In the genomic region with DNA sequence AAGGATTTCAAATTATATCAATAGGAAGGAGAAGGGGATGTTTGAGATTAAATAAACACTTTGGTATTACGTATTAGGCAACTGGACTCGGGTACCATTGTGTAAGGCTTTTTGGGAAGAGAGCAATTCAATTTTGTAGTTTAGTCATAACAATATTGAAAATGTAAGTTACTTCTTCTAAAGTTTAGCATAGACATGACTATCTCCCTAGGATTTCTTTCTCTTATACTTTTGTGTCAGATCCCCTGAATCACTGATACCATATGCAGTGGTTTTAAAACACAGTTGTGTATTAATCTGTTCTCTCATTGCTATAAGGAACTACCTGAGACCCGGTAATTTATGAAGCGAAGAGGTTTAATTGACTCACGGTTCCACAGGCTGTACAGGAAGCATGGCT, we compare ENCODE assay signal across 9 cellular contexts.
DNase-seq lines count a peak whose midpoint lies in the region; ATAC-seq, FAIRE-seq and TF ChIP-seq lines count a peak whose summit lies in the region.
"Had no signal": no experiment of that assay in that cellular context is flagged by ENCODE, and none has a peak within 500 bp of the region (broad histone marks: within the 10 kb centered on the region; RNA-seq: fewer than 3 reads in every experiment).

No MANE protein-coding gene starts in this region.

- H3K79me2 ChIP-seq in HepG2 (ENCODE audit: insufficient read depth, low read length) (no peaks in the 10 kb centered on the region), GM12878 (ENCODE audit: control insufficient read depth, insufficient read depth, low read length) (no peaks in the 10 kb centered on the region)

- H3K4me2 ChIP-seq in HepG2 (ENCODE audit: low read depth, low read length) (no peak overlapping the region), GM12878 (ENCODE audit: control insufficient read depth, insufficient read depth) (no peak overlapping the region)

- H3K4me3 ChIP-seq in right lobe of liver, result no peak overlapping the region
- H3K4me3 ChIP-seq in HepG2 (replicated peaks in 1 of 3; ENCODE audit: insufficient read depth in 1 of 3, low read depth in 2 of 3, low read length in 3 of 3), result no peak overlapping the region
- no peak overlapping the region for H3K4me3 ChIP-seq in GM12878

- TF ChIP-seq RAD21 in HepG2 (CRISPR knock-in tag; IDR thresholded peaks at IDR 0.05), result no peak
- TF ChIP-seq RAD21 in GM12878 (IDR thresholded peaks at IDR 0.05; ENCODE audit: insufficient read depth, low read depth, low read length), result no peak

- CTCF ChIA-PET in HepG2 (lab: Yijun Ruan, JAX; ENCODE audit: low intra/inter-chr PET ratio, low total read pairs), result no interaction called here
- CTCF ChIA-PET in GM12878 (lab: Yijun Ruan, JAX), result no interaction called here

- SMC1A ChIA-PET in GM12878 (lab: Charles Lee; ENCODE audit: uncharacterized antibody, unreplicated experiment), result interaction anchor here (0.6 kb wide), 1 partner anchor 219 kb away, joined by 3 read pairs; no protein-coding TSS in a partner anchor

- H3K36me3 ChIP-seq in right lobe of liver (no peaks in the 10 kb centered on the region), HepG2 (replicated peaks in 1 of 2; ENCODE audit: control insufficient read depth in 1 of 2, insufficient read depth in 2 of 2, low read length in 2 of 2) (no peaks in the 10 kb centered on the region), GM12878 (ENCODE audit: control insufficient read depth in 2 of 2, insufficient read depth in 2 of 2, low read length in 1 of 2) (no peaks in the 10 kb centered on the region)

- H3K9me3 Mint-ChIP-seq in neural crest cell, result peaks cover 18% of the 10 kb centered on the region

- RAD21 ChIA-PET in GM12878 (lab: Charles Lee; ENCODE audit: unreplicated experiment), result interaction anchor here (0.8 kb wide), 1 partner anchor 86 kb away, joined by 3 read pairs; no protein-coding TSS in a partner anchor

- H4K20me1 ChIP-seq in HepG2 (ENCODE audit: insufficient read depth, low read length), result no peaks in the 10 kb centered on the region
- no peaks in the 10 kb centered on the region for H4K20me1 ChIP-seq in GM12878 (ENCODE audit: control insufficient read depth, insufficient read depth)

- H3K27me3 Mint-ChIP-seq in neural crest cell (ENCODE audit: low read depth), result no peaks in the 10 kb centered on the region

- TF ChIP-seq CTCF in right lobe of liver (IDR thresholded peaks at IDR 0.05), result no peak
- TF ChIP-seq CTCF in HepG2 (CRISPR knock-in tag; IDR thresholded peaks at IDR 0.05), result no peak
- TF ChIP-seq CTCF in GM12878 (IDR thresholded peaks at IDR 0.05 in 2 of 3, conservative IDR thresholded peaks at IDR 0.05 in 1 of 3; ENCODE audit: control insufficient read depth in 2 of 3, extremely low read depth in 1 of 3, insufficient read depth in 1 of 3, low read depth in 3 of 3, low read length in 3 of 3), result no peak
- TF ChIP-seq CTCF in neural crest cell (conservative IDR thresholded peaks at IDR 0.05), result no peak

- in situ Hi-C loops in HepG2 (cut with HindIII; ENCODE audit: extremely low pct_ligation_motif_present, low pct_unique_long_range_greater_than_20kb), result no loop called here
- in situ Hi-C loops in GM12878 (cut with MboI), result no loop called here

- H3K4me3 Mint-ChIP-seq in neural crest cell, result no peak overlapping the region

- H3K27ac ChIP-seq in right lobe of liver (peak overlapping the region in 2 of 3 donors; percentile 20 to 39), HepG2 (ENCODE audit: extremely low read length, insufficient read depth, low read length) (no peak overlapping the region), GM12878 (ENCODE audit: control insufficient read depth, insufficient read depth) (no peak overlapping the region)

- H2AFZ ChIP-seq in HepG2 (ENCODE audit: low read length) (no peak overlapping the region), GM12878 (ENCODE audit: control insufficient read depth, low read depth, low read length) (no peak overlapping the region; the same call in none of the 2 replicates)

- H3K27me3 ChIP-seq in right lobe of liver (no peaks in the 10 kb centered on the region), HepG2 (ENCODE audit: control insufficient read depth in 1 of 2, insufficient read depth in 2 of 2, low read length in 2 of 2) (no peaks in the 10 kb centered on the region), GM12878 (replicated peaks in 1 of 2; ENCODE audit: control insufficient read depth in 2 of 2, insufficient read depth in 2 of 2, low read length in 1 of 2) (no peaks in the 10 kb centered on the region)

- peaks cover 0 to 5% (median 0%) of the 10 kb centered on the region in 4 donors for H3K4me1 ChIP-seq in right lobe of liver
- no peaks in the 10 kb centered on the region for H3K4me1 ChIP-seq in HepG2 (ENCODE audit: insufficient read depth, low read length)
- peaks cover 8% of the 10 kb centered on the region for H3K4me1 ChIP-seq in GM12878 (ENCODE audit: control insufficient read depth, insufficient read depth, low read length)

- no peak overlapping the region for H3K9ac ChIP-seq in HepG2 (ENCODE audit: insufficient read depth, low read depth, low read length)
- H3K9ac ChIP-seq in GM12878 (ENCODE audit: control insufficient read depth, insufficient read depth, low read length), result no peak overlapping the region

- BruUV-seq in HepG2 (replicated peaks; lab: Mats Ljungman, UMichigan) (no TSS peak), GM12878 (replicated peaks; lab: Mats Ljungman, UMichigan) (no TSS peak)

- peak overlapping the region; percentile 94 for H3K27ac Mint-ChIP-seq in neural crest cell (ENCODE audit: unreplicated experiment)

- FAIRE-seq in HepG2 (lab: Jason Lieb, UNC) (no peak), GM12878 (lab: Jason Lieb, UNC) (no peak)

- no peaks in the 10 kb centered on the region for H3K9me3 ChIP-seq in right lobe of liver
- no peaks in the 10 kb centered on the region for H3K9me3 ChIP-seq in HepG2 (ENCODE audit: low read length)
- peaks cover 2% of the 10 kb centered on the region; the same call in 1 of the 3 replicates for H3K9me3 ChIP-seq in GM12878 (replicated peaks; ENCODE audit: control insufficient read depth, insufficient read depth, low read length)

- H3K4me1 Mint-ChIP-seq in neural crest cell, result peaks cover 36% of the 10 kb centered on the region

- TF ChIP-seq EP300 in HepG2 (IDR thresholded peaks at IDR 0.05; ENCODE audit: low read depth in 2 of 2, low read length in 2 of 2) (no peak), HepG2 (CRISPR knock-in tag; IDR thresholded peaks at IDR 0.05; ENCODE audit: borderline replicate concordance) (no peak), GM12878 (IDR thresholded peaks at IDR 0.05; ENCODE audit: borderline replicate concordance in 1 of 2, control insufficient read depth in 1 of 2, low read depth in 2 of 2, low read length in 2 of 2) (no peak)

- DNase-seq in right lobe of liver (no peak), HepG2 (ENCODE audit: low spot score) (no peak), GM12878 (ENCODE audit: low read depth, low spot score) (no peak), neural crest cell (ENCODE audit: low read depth, low spot score) (no peak), foreskin melanocyte (no peak), erythroblast (lab: John Stamatoyannopoulos, UW) (no peak), ecto neural progenitor cell (ENCODE audit: low spot score) (no peak)
- DNase-seq: SW 1271 had no signal

- intact Hi-C loops in right lobe of liver (cut with DNase I), result no loop called here
- intact Hi-C loops in HepG2 (cut with micrococcal nuclease; ENCODE audit: unreplicated experiment), result no loop called here
- intact Hi-C loops in GM12878 (cut with micrococcal nuclease; ENCODE audit: unreplicated experiment), result loop anchor here (10.0 kb wide), 1 partner anchor 163 kb away; no protein-coding TSS in a partner anchor

- WGBS in right lobe of liver (ENCODE audit: insufficient coverage, low coverage, low lambda C conversion rate, missing lambda C conversion rate), result 44% methylated on average over 5 of the region's 5 CpGs
- WGBS in HepG2 (ENCODE audit: low lambda C conversion rate), result 42% methylated on average over 5 of the region's 5 CpGs
- 29% methylated on average over 5 of the region's 5 CpGs for WGBS in GM12878 (ENCODE audit: insufficient coverage, insufficient replicate concordance, low lambda C conversion rate, missing lambda C conversion rate)

- TF ChIP-seq POLR2A in right lobe of liver (IDR thresholded peaks at IDR 0.05), result no peak
- TF ChIP-seq POLR2A in HepG2 (IDR thresholded peaks at IDR 0.05; ENCODE audit: insufficient read depth in 1 of 2, low read depth in 2 of 2, low read length in 2 of 2), result no peak
- TF ChIP-seq POLR2A in GM12878 (IDR thresholded peaks at IDR 0.05; ENCODE audit: low read depth, low read length), result no peak
- no peak for TF ChIP-seq POLR2A in erythroblast (IDR thresholded peaks at IDR 0.05; ENCODE audit: low read length)

- peaks cover 6% of the 10 kb centered on the region for H3K36me3 Mint-ChIP-seq in neural crest cell (ENCODE audit: low read depth)

- POLR2A ChIA-PET in HepG2 (lab: Yijun Ruan, JAX), result no interaction called here
- POLR2A ChIA-PET in GM12878 (lab: Charles Lee), result no interaction called here

- no peak for ATAC-seq in right lobe of liver
- ATAC-seq in HepG2, result no peak
- peak; percentile 17; the same call in 2 of the 3 replicates for ATAC-seq in GM12878
- no peak for ATAC-seq in GM21423 (IDR thresholded peaks at IDR 0.05; ENCODE audit: unreplicated experiment)

TF ChIP-seq in HepG2, 621 proteins besides CTCF, POLR2A, EP300 and RAD21:
- TF ChIP-seq ZNF557 (CRISPR knock-in tag; IDR thresholded peaks at IDR 0.05) (no peak), GTF3A (CRISPR knock-in tag; conservative IDR thresholded peaks at IDR 0.05) (no peak), TCF7L2 (IDR thresholded peaks at IDR 0.05; ENCODE audit: low read depth, low read length) (no peak), ZNF331 (CRISPR knock-in tag; IDR thresholded peaks at IDR 0.05) (no peak), RELA (CRISPR knock-in tag; IDR thresholded peaks at IDR 0.05) (no peak), FOXA1 (IDR thresholded peaks at IDR 0.05) (no peak), FOXA1 (CRISPR knock-in tag; IDR thresholded peaks at IDR 0.05) (no peak), ZNF552 (CRISPR knock-in tag; IDR thresholded peaks at IDR 0.05; ENCODE audit: borderline replicate concordance) (no peak)

TF ChIP-seq in GM12878, 131 proteins besides CTCF, POLR2A, EP300 and RAD21 (continues in another document):
- TF ChIP-seq ZNF24 (IDR thresholded peaks at IDR 0.05) (no peak), JUNB (IDR thresholded peaks at IDR 0.05) (peak; percentile 50; the same call in 1 of the 2 replicates), NFIC (IDR thresholded peaks at IDR 0.05; ENCODE audit: low read depth, low read length) (peak; percentile 33; the same call in 1 of the 2 replicates)

Comparison
In these comparisons a context has a peak if more than half of its experiments do, and no peak if none do; other contexts are left out.
1. H3K27ac ChIP-seq: peak in right lobe of liver (2 of 3); none in HepG2 (single experiment) and GM12878 (single experiment).